In genomic region chr9:113640418-113640817, GRCh38 we compare ENCODE assay signal across 14 cellular contexts.
DNase-seq lines count a peak whose midpoint lies in the region; ATAC-seq lines count a peak whose summit lies in the region.
"Had no signal": no experiment of that assay in that cellular context is flagged by ENCODE, and none has a peak within 500 bp of the region (broad histone marks: within the 10 kb centered on the region; RNA-seq: fewer than 3 reads in every experiment).

No MANE protein-coding gene starts in this region.

- H3K4me1 Mint-ChIP-seq in stimulated activated naive B cell treated with anti-CD40 and anti-IgM and Interleukin-4, amounts not matched to agents 10 μg/mL and 1 μg/mL and 100 μg/mL, for 72 hours, result peaks cover 0 to 2% of the 10 kb centered on the region in 2 donors
- H3K4me1 Mint-ChIP-seq: B cell had no signal

- peaks cover 2 to 4% of the 10 kb centered on the region in 2 donors for H3K9me3 Mint-ChIP-seq in stimulated activated naive B cell treated with anti-CD40 and anti-IgM and Interleukin-4, amounts not matched to agents 10 μg/mL and 1 μg/mL and 100 μg/mL, for 72 hours
- H3K9me3 Mint-ChIP-seq: CD4-positive, alpha-beta T cell had no signal

- H3K36me3 Mint-ChIP-seq in stimulated activated naive B cell treated with anti-CD40 and anti-IgM and Interleukin-4, amounts not matched to agents 10 μg/mL and 1 μg/mL and 100 μg/mL, for 72 hours, result peaks cover 0 to 3% of the 10 kb centered on the region in 2 donors

- peak; percentile 66 for DNase-seq in cardiac septum (ENCODE audit: low spot score)
- DNase-seq in left cardiac atrium, result no peak
- DNase-seq in ecto neural progenitor cell (ENCODE audit: low spot score), result peak; percentile 12
- peak; percentile 28 for DNase-seq in sciatic nerve (ENCODE audit: low spot score)
- DNase-seq in stimulated activated naive B cell treated with anti-CD40 and anti-IgM and Interleukin-4, amounts not matched to agents 10 μg/mL and 1 μg/mL and 100 μg/mL, for 72 hours, result no peak
- DNase-seq: C1 segment of cervical spinal cord; Calu3; CD4-positive, alpha-beta T cell; DMS 273 treated with DMSO at 0.1 percent for 48 hours; GM23248 had no signal

- intact Hi-C loops in cardiac septum (cut with DNase I) (no loop called here), left cardiac atrium (cut with DNase I) (no loop called here), sciatic nerve (cut with DNase I) (no loop called here)

- no peak overlapping the region for H3K4me3 Mint-ChIP-seq in stimulated activated naive B cell treated with anti-CD40 and anti-IgM and Interleukin-4, amounts not matched to agents 10 μg/mL and 1 μg/mL and 100 μg/mL, for 72 hours
- H3K4me3 Mint-ChIP-seq: B cell; CD4-positive, alpha-beta T cell had no signal

- ATAC-seq in left cardiac atrium (no peak), sciatic nerve (no peak), GM21381 (IDR thresholded peaks at IDR 0.05; ENCODE audit: unreplicated experiment) (no peak), HG02870 (IDR thresholded peaks at IDR 0.05; ENCODE audit: unreplicated experiment) (no peak)
- ATAC-seq in stimulated activated naive B cell treated with anti-CD40 and anti-IgM and Interleukin-4, amounts not matched to agents 10 μg/mL and 1 μg/mL and 100 μg/mL, for 72 hours (replicated peaks), result no peak
- ATAC-seq: GM12878 had no signal

- no peak overlapping the region for H3K27ac Mint-ChIP-seq in stimulated activated naive B cell treated with anti-CD40 and anti-IgM and Interleukin-4, amounts not matched to agents 10 μg/mL and 1 μg/mL and 100 μg/mL, for 72 hours
- H3K27ac Mint-ChIP-seq: B cell; CD4-positive, alpha-beta T cell had no signal

- peaks cover 20 to 30% of the 10 kb centered on the region in 2 donors for H3K27me3 Mint-ChIP-seq in stimulated activated naive B cell treated with anti-CD40 and anti-IgM and Interleukin-4, amounts not matched to agents 10 μg/mL and 1 μg/mL and 100 μg/mL, for 72 hours

Comparison
In these comparisons a context has a peak if more than half of its experiments do, and no peak if none do; other contexts are left out.
1. DNase-seq: peak in cardiac septum (single experiment), ecto neural progenitor cell (single experiment) and sciatic nerve (single experiment); none in left cardiac atrium (single experiment) and stimulated activated naive B cell treated with anti-CD40 and anti-IgM and Interleukin-4, amounts not matched to agents 10 μg/mL and 1 μg/mL and 100 μg/mL, for 72 hours (single experiment).